ENCODE assay signal across 20 cellular contexts in genomic region chr3:56937580-56937979, GRCh38.
A peak's percentile ranks its signal among the peaks of the same experiment; 100 is the strongest.
DNase-seq lines count a peak whose midpoint lies in the region; ATAC-seq, FAIRE-seq and TF ChIP-seq lines count a peak whose summit lies in the region.
"Had no signal": no experiment of that assay in that cellular context is flagged by ENCODE, and none has a peak within 500 bp of the region (broad histone marks: within the 10 kb centered on the region; RNA-seq: fewer than 3 reads in every experiment).

No MANE protein-coding gene starts in this region.

- no peak overlapping the region for H2BK20ac ChIP-seq in H1 (ENCODE audit: low read length)

- H3K4me3 Mint-ChIP-seq in nephron = no peak overlapping the region
- H3K4me3 Mint-ChIP-seq: B cell; CD8-positive, alpha-beta T cell had no signal

- H3K4ac ChIP-seq in H1 (replicated peaks; ENCODE audit: insufficient read length, low read depth, low read length) = no peak overlapping the region

- H4K8ac ChIP-seq in H1 (ENCODE audit: extremely low read depth, insufficient read depth, low read length) = no peak overlapping the region

- no peak overlapping the region for H2BK15ac ChIP-seq in H1 (ENCODE audit: low read length)

- H3K4me3 ChIP-seq in OCI-LY3 (ENCODE audit: low read length) (no peak overlapping the region), H1 (ENCODE audit: extremely low read depth in 1 of 4, insufficient read depth in 2 of 4, low read depth in 3 of 4, low read length in 4 of 4) (no peak overlapping the region), aorta (ENCODE audit: low read length in 2 of 2) (no peak overlapping the region)
- H3K4me3 ChIP-seq: BLaER1 treated with 17β-estradiol and CSF1 and Interleukin-3, amounts not matched to agents 10 nM and 100 nM; HAP-1 had no signal

- H3K14ac ChIP-seq in H1 (ENCODE audit: insufficient read length) = no peak overlapping the region

- no peak overlapping the region for H4K91ac ChIP-seq in H1 (replicated peaks; ENCODE audit: insufficient read length, low read length)

- TF ChIP-seq POLR2A in H1 (IDR thresholded peaks at IDR 0.05; ENCODE audit: control extremely low read depth in 1 of 2, low read depth in 2 of 2, low read length in 2 of 2) = no peak

- H3K9ac ChIP-seq in OCI-LY3 (ENCODE audit: low read length) (no peak overlapping the region), H1 (replicated peaks in 1 of 4; ENCODE audit: extremely low read depth in 1 of 4, low read depth in 3 of 4, low read length in 3 of 4) (no peak overlapping the region)
- H3K9ac ChIP-seq: BLaER1 treated with 17β-estradiol and CSF1 and Interleukin-3, amounts not matched to agents 10 nM and 100 nM had no signal

- no peak overlapping the region for H3K18ac ChIP-seq in H1 (ENCODE audit: extremely low read depth, low read length)

- DNase-seq in DMS53 (lab: John Stamatoyannopoulos, UW) = peak; percentile 0
- no peak for DNase-seq in DMS53 treated with DMSO at 0.1 percent for 48 hours (lab: John Stamatoyannopoulos, UW; ENCODE audit: unreplicated experiment)
- no peak for DNase-seq in H1 (ENCODE audit: low read depth in 1 of 2, low spot score in 2 of 2)
- DNase-seq in aorta = no peak
- DNase-seq in NCI-H82 (lab: John Stamatoyannopoulos, UW) = no peak
- DNase-seq in germinal center (ENCODE audit: low spot score) = no peak
- DNase-seq: Calu3; CD8-positive, alpha-beta T cell; GOT3 had no signal

- intact Hi-C loops in aorta (cut with DNase I) = no loop called here

- H4K20me1 ChIP-seq in OCI-LY3 (ENCODE audit: insufficient read depth, low read length) = no peaks in the 10 kb centered on the region
- H4K20me1 ChIP-seq in H1 (replicated peaks in 1 of 2; ENCODE audit: control insufficient read depth in 1 of 2, insufficient read depth in 2 of 2, low read length in 2 of 2) = no peaks in the 10 kb centered on the region
- H4K20me1 ChIP-seq: BLaER1 treated with 17β-estradiol and CSF1 and Interleukin-3, amounts not matched to agents 10 nM and 100 nM had no signal

- peaks cover 12% of the 10 kb centered on the region for H3K36me3 Mint-ChIP-seq in nephron (ENCODE audit: low read depth)
- H3K36me3 Mint-ChIP-seq: CD8-positive, alpha-beta T cell had no signal

- no peak overlapping the region for H2BK5ac ChIP-seq in H1 (ENCODE audit: low read depth, low read length)

- no peak for TF ChIP-seq EP300 in H1 (IDR thresholded peaks at IDR 0.05; ENCODE audit: borderline replicate concordance in 1 of 2, low read depth in 2 of 2, low read length in 2 of 2)

- no peaks in the 10 kb centered on the region for H3K79me1 ChIP-seq in H1 (ENCODE audit: low read depth, low read length)

- peak overlapping the region; percentile 52 for H3K4me2 ChIP-seq in OCI-LY3 (ENCODE audit: low read length)
- no peak overlapping the region for H3K4me2 ChIP-seq in H1 (ENCODE audit: insufficient read depth in 1 of 2, low read depth in 2 of 2, low read length in 2 of 2)

- no peaks in the 10 kb centered on the region for H3K27me3 Mint-ChIP-seq in nephron (ENCODE audit: low read depth)

- H3K27ac ChIP-seq in OCI-LY3 (ENCODE audit: low read length) (no peak overlapping the region), H1 (ENCODE audit: low read depth, low read length) (no peak overlapping the region), aorta (ENCODE audit: low read depth in 1 of 2, low read length in 2 of 2) (no peak overlapping the region)
- H3K27ac ChIP-seq: 22Rv1; BLaER1 treated with 17β-estradiol and CSF1 and Interleukin-3, amounts not matched to agents 10 nM and 100 nM; HL-60 had no signal

- H3K27me3 ChIP-seq in OCI-LY3 (ENCODE audit: low read depth, low read length) (peaks cover 30% of the 10 kb centered on the region), H1 (replicated peaks in 1 of 4; ENCODE audit: control insufficient read depth in 3 of 4, extremely low read depth in 1 of 4, insufficient read depth in 3 of 4, low read length in 3 of 4) (no peaks in the 10 kb centered on the region), aorta (ENCODE audit: control insufficient read depth in 1 of 2, insufficient read depth in 2 of 2, low read length in 1 of 2) (no peaks in the 10 kb centered on the region)
- H3K27me3 ChIP-seq: BLaER1 treated with 17β-estradiol and CSF1 and Interleukin-3, amounts not matched to agents 10 nM and 100 nM had no signal

- no peak overlapping the region for H2AFZ ChIP-seq in OCI-LY3 (ENCODE audit: low read depth, low read length)
- no peak overlapping the region for H2AFZ ChIP-seq in H1 (ENCODE audit: low read length)

- CTCF ChIA-PET in H1 (lab: Charles Lee; ENCODE audit: partially characterized antibody) = interaction anchor here (1.5 kb wide), 1 partner anchor 16 kb away, joined by 3 read pairs; no protein-coding TSS in a partner anchor

- POLR2A ChIA-PET in H1 (lab: Charles Lee; ENCODE audit: partially characterized antibody) = no interaction called here

- H3K36me3 ChIP-seq in OCI-LY3 (replicated peaks; ENCODE audit: low read depth, low read length) = no peaks in the 10 kb centered on the region
- H3K36me3 ChIP-seq in H1 (ENCODE audit: control insufficient read depth in 2 of 4, insufficient read depth in 4 of 4, low read length in 3 of 4) = no peaks in the 10 kb centered on the region
- no peaks in the 10 kb centered on the region for H3K36me3 ChIP-seq in aorta (ENCODE audit: control insufficient read depth in 1 of 2, insufficient read depth in 2 of 2, low read length in 1 of 2)
- H3K36me3 ChIP-seq: BLaER1 treated with 17β-estradiol and CSF1 and Interleukin-3, amounts not matched to agents 10 nM and 100 nM; HAP-1 had no signal

- TF ChIP-seq CTCF in OCI-LY3 (IDR thresholded peaks at IDR 0.05; ENCODE audit: low read depth, low read length) (no peak), H1 (IDR thresholded peaks at IDR 0.05; ENCODE audit: control extremely low read depth in 1 of 3, insufficient read depth in 1 of 3, low read depth in 1 of 3, low read length in 3 of 3) (no peak), nephron (IDR thresholded peaks at IDR 0.05; ENCODE audit: unreplicated experiment in 3 of 3) (no peak)

- ATAC-seq in aorta (ENCODE audit: low FRiP score) = no peak
- ATAC-seq: CD8-positive, alpha-beta T cell; HepG2 had no signal

- H3K9me3 Mint-ChIP-seq in nephron = peaks cover 9% of the 10 kb centered on the region

- peaks cover 36% of the 10 kb centered on the region for H3K4me1 ChIP-seq in OCI-LY3 (ENCODE audit: low read length)
- no peaks in the 10 kb centered on the region for H3K4me1 ChIP-seq in H1 (replicated peaks in 1 of 4; ENCODE audit: control insufficient read depth in 3 of 4, insufficient read depth in 4 of 4, low read length in 3 of 4)
- no peaks in the 10 kb centered on the region for H3K4me1 ChIP-seq in aorta (ENCODE audit: control insufficient read depth in 1 of 2, insufficient read depth in 2 of 2, low read length in 2 of 2)
- H3K4me1 ChIP-seq: HAP-1 had no signal

- H3K9me3 ChIP-seq in OCI-LY3 (ENCODE audit: insufficient read depth, low read length) = no peaks in the 10 kb centered on the region
- peaks cover 0 to 9% of the 10 kb centered on the region in 2 experiments; a peak in 2 of 4 replicates for H3K9me3 ChIP-seq in H1 (ENCODE audit: insufficient read depth in 2 of 2, low read depth in 1 of 2, low read length in 1 of 2)
- H3K9me3 ChIP-seq in aorta (ENCODE audit: control insufficient read depth, low read length) = peaks cover 2% of the 10 kb centered on the region
- H3K9me3 ChIP-seq: HAP-1 had no signal

- no peak overlapping the region for H4K5ac ChIP-seq in H1 (ENCODE audit: insufficient read length, low read depth, low read length)

- FAIRE-seq in H1 (lab: Jason Lieb, UNC) = no peak
- FAIRE-seq: G401.6, GM12891, GM18507, HepG2 had no signal

- peak overlapping the region in 2 of 3 experiments; percentile 5 to 35 for H3K27ac Mint-ChIP-seq in nephron
- H3K27ac Mint-ChIP-seq: B cell; CD8-positive, alpha-beta T cell had no signal

- no peaks in the 10 kb centered on the region for H3K23me2 ChIP-seq in H1 (ENCODE audit: low read depth, low read length)

- H3K56ac ChIP-seq in H1 (replicated peaks; ENCODE audit: insufficient read length, low read depth, low read length) = no peak overlapping the region

- no peak overlapping the region for H3K23ac ChIP-seq in H1 (ENCODE audit: insufficient read length)

- H3K79me2 ChIP-seq in OCI-LY3 (ENCODE audit: low read length) (no peaks in the 10 kb centered on the region), H1 (ENCODE audit: control insufficient read depth in 1 of 2, insufficient read depth in 2 of 2, low read length in 2 of 2) (no peaks in the 10 kb centered on the region)

- H3K4me1 Mint-ChIP-seq in nephron = peaks cover 29% of the 10 kb centered on the region

- no peak overlapping the region for H2BK120ac ChIP-seq in H1 (replicated peaks; ENCODE audit: low read depth, low read length)

- H2AK5ac ChIP-seq in H1 (ENCODE audit: low read depth, low read length) = no peak overlapping the region

- no peak for TF ChIP-seq RAD21 in H1 (IDR thresholded peaks at IDR 0.05 in 1 of 2, conservative IDR thresholded peaks at IDR 0.05 in 1 of 2; ENCODE audit: low read depth in 2 of 2, low read length in 2 of 2)

- no peak overlapping the region for H2BK12ac ChIP-seq in H1 (ENCODE audit: low read depth, low read length)

TF ChIP-seq in H1, 55 proteins besides CTCF, POLR2A, EP300 and RAD21:
- TF ChIP-seq BACH1 (IDR thresholded peaks at IDR 0.05; ENCODE audit: low read length) = peak; percentile 25; the same call in 1 of the 2 replicates
- TF ChIP-seq NANOG (IDR thresholded peaks at IDR 0.05; ENCODE audit: insufficient read depth, low read depth, low read length, poor library complexity, severe bottlenecking) = no peak
- no peak for TF ChIP-seq CTBP2 (IDR thresholded peaks at IDR 0.05; ENCODE audit: borderline replicate concordance, insufficient read depth, insufficient read length, low read length)
- no peak for TF ChIP-seq BRCA1 (IDR thresholded peaks at IDR 0.05; ENCODE audit: low read depth, low read length)
